Comparison of ENCODE assay signal across 22 cellular contexts in the genomic region with DNA sequence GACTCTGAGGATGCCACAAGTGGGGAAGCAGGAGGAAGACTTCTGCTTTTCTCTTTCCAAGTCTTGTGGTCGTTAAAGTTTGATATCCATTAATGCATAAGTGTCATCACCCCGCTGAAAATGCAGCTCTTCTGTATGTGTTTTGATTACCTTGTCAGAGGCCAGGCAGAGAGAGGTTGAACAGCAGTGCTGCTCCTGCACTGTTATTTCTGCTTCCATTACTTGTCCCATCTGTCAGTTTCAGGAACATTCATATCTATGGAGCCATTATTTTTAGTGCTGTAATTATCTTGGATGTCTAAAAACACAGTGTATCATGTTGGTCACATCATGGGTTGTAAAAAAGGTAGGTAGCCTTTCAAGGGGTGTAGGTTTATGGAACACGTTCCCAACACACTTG.
DNase-seq lines count a peak whose midpoint lies in the region; ATAC-seq, FAIRE-seq and TF ChIP-seq lines count a peak whose summit lies in the region.
"Had no signal": no experiment of that assay in that cellular context is flagged by ENCODE, and none has a peak within 500 bp of the region (broad histone marks: within the 10 kb centered on the region; RNA-seq: fewer than 3 reads in every experiment).

No MANE protein-coding gene starts in this region.

- intact Hi-C loops in PC-9 (cut with micrococcal nuclease; ENCODE audit: unreplicated experiment), result loop anchor here (5.0 kb wide), 2 partner anchors 116 to 251 kb away; a partner anchor contains a TSS

- dilution Hi-C loops in keratinocyte (cut with MboI; ENCODE audit: extremely low pct_ligation_motif_present, low sequenced_read_pairs), result no loop called here

- no peaks in the 10 kb centered on the region for H3K9me3 ChIP-seq in PC-9 (ENCODE audit: insufficient read depth, low read depth)
- H3K9me3 ChIP-seq in astrocyte (ENCODE audit: insufficient read depth, low read depth, low read length), result no peaks in the 10 kb centered on the region
- H3K9me3 ChIP-seq in keratinocyte (ENCODE audit: control insufficient read depth, low read depth, low read length), result no peaks in the 10 kb centered on the region
- H3K9me3 ChIP-seq: A549; BLaER1 treated with 17β-estradiol and CSF1 and Interleukin-3, amounts not matched to agents 10 nM and 100 nM; Caco-2 had no signal

- H3K27ac ChIP-seq in PC-9 (peak overlapping the region; percentile 99), astrocyte (ENCODE audit: low read depth, low read length) (no peak overlapping the region), keratinocyte (ENCODE audit: control insufficient read depth, insufficient read depth, low read length) (no peak overlapping the region)
- H3K27ac ChIP-seq: 22Rv1; BLaER1 treated with 17β-estradiol and CSF1 and Interleukin-3, amounts not matched to agents 10 nM and 100 nM; C4-2B had no signal

- H3K4me3 ChIP-seq in PC-9 (no peak overlapping the region), astrocyte (ENCODE audit: insufficient read depth, low read depth, low read length) (no peak overlapping the region), keratinocyte (ENCODE audit: control insufficient read depth in 2 of 3, extremely low read depth in 1 of 3, insufficient read depth in 2 of 3, low read depth in 1 of 3, low read length in 3 of 3) (no peak overlapping the region)
- H3K4me3 ChIP-seq: A549; BLaER1 treated with 17β-estradiol and CSF1 and Interleukin-3, amounts not matched to agents 10 nM and 100 nM had no signal

- H3K4me2 ChIP-seq in PC-9, result no peak overlapping the region
- H3K4me2 ChIP-seq in astrocyte (ENCODE audit: low read length), result no peak overlapping the region
- H3K4me2 ChIP-seq in keratinocyte (ENCODE audit: control insufficient read depth, extremely low read depth, insufficient read depth, low read depth, low read length), result no peak overlapping the region
- H3K4me2 ChIP-seq: BLaER1 treated with 17β-estradiol and CSF1 and Interleukin-3, amounts not matched to agents 10 nM and 100 nM had no signal

- POLR2A ChIA-PET in PC-9 (lab: Charles Lee; ENCODE audit: unreplicated experiment), result no interaction called here

- H3K4me1 Mint-ChIP-seq in astrocyte (ENCODE audit: low read depth, unreplicated experiment), result peaks cover 8% of the 10 kb centered on the region
- no peaks in the 10 kb centered on the region for H3K4me1 Mint-ChIP-seq in T-helper 2 cell treated with Interferon-gamma antibody and Interleukin-4, amounts not matched to agents 5 μg/mL and 100 μg/mL, for 36 hours (ENCODE audit: low read depth)
- H3K4me1 Mint-ChIP-seq: B cell had no signal

- peaks cover 71% of the 10 kb centered on the region for H3K4me1 ChIP-seq in PC-9 (replicated peaks; ENCODE audit: insufficient read depth)
- H3K4me1 ChIP-seq in astrocyte (ENCODE audit: insufficient read depth, low read length), result peaks cover 16% of the 10 kb centered on the region
- H3K4me1 ChIP-seq in keratinocyte (ENCODE audit: control insufficient read depth, extremely low read depth, insufficient read depth, low read length), result peaks cover 45% of the 10 kb centered on the region
- H3K4me1 ChIP-seq: BLaER1 treated with 17β-estradiol and CSF1 and Interleukin-3, amounts not matched to agents 10 nM and 100 nM had no signal

- no peaks in the 10 kb centered on the region for H3K9me3 Mint-ChIP-seq in astrocyte (ENCODE audit: unreplicated experiment)
- no peaks in the 10 kb centered on the region for H3K9me3 Mint-ChIP-seq in T-helper 2 cell treated with Interferon-gamma antibody and Interleukin-4, amounts not matched to agents 5 μg/mL and 100 μg/mL, for 36 hours
- H3K9me3 Mint-ChIP-seq: CD4-positive, alpha-beta T cell; CD8-positive, alpha-beta T cell had no signal

- no peaks in the 10 kb centered on the region for H3K79me2 ChIP-seq in PC-9 (ENCODE audit: low read depth)
- no peaks in the 10 kb centered on the region for H3K79me2 ChIP-seq in astrocyte (ENCODE audit: insufficient read depth, low read length)
- no peaks in the 10 kb centered on the region for H3K79me2 ChIP-seq in keratinocyte (ENCODE audit: control insufficient read depth, insufficient read depth, low read length)

- no peaks in the 10 kb centered on the region for H3K9me1 ChIP-seq in keratinocyte (ENCODE audit: control insufficient read depth, extremely low read depth, insufficient read depth, low read length)

- H3K9me2 ChIP-seq in PC-9 (ENCODE audit: insufficient read depth), result no peaks in the 10 kb centered on the region

- H2AFZ ChIP-seq in PC-9 (no peak overlapping the region), astrocyte (ENCODE audit: low read depth, low read length) (no peak overlapping the region), keratinocyte (ENCODE audit: control insufficient read depth, low read length) (no peak overlapping the region)

- peaks cover 53% of the 10 kb centered on the region for H3F3A ChIP-seq in PC-9 (ENCODE audit: insufficient read depth, low read depth)

- peak; percentile 45 for FAIRE-seq in astrocyte (lab: Jason Lieb, UNC)
- peak; percentile 5 for FAIRE-seq in keratinocyte (lab: Jason Lieb, UNC)
- FAIRE-seq: A549, D721Med, G401.6, GM12891, GM19239 had no signal

- H3K36me3 ChIP-seq in PC-9 (ENCODE audit: low read depth) (no peaks in the 10 kb centered on the region), astrocyte (ENCODE audit: insufficient read depth, low read length) (no peaks in the 10 kb centered on the region), keratinocyte (ENCODE audit: control insufficient read depth in 2 of 2, extremely low read depth in 1 of 2, insufficient read depth in 2 of 2, low read length in 2 of 2) (no peaks in the 10 kb centered on the region)
- H3K36me3 ChIP-seq: BLaER1 treated with 17β-estradiol and CSF1 and Interleukin-3, amounts not matched to agents 10 nM and 100 nM had no signal

- BruUV-seq in PC-9 (replicated peaks; lab: Mats Ljungman, UMichigan), result no TSS peak

- H4K20me1 ChIP-seq in PC-9 (ENCODE audit: insufficient read depth), result no peaks in the 10 kb centered on the region
- no peaks in the 10 kb centered on the region for H4K20me1 ChIP-seq in astrocyte (ENCODE audit: insufficient read depth, low read length)
- H4K20me1 ChIP-seq in keratinocyte (ENCODE audit: control insufficient read depth, extremely low read depth, insufficient read depth, low read length), result no peaks in the 10 kb centered on the region
- H4K20me1 ChIP-seq: BLaER1 treated with 17β-estradiol and CSF1 and Interleukin-3, amounts not matched to agents 10 nM and 100 nM had no signal

- H3K4me3 Mint-ChIP-seq in astrocyte (ENCODE audit: unreplicated experiment), result no peak overlapping the region
- no peak overlapping the region for H3K4me3 Mint-ChIP-seq in T-helper 2 cell treated with Interferon-gamma antibody and Interleukin-4, amounts not matched to agents 5 μg/mL and 100 μg/mL, for 36 hours
- H3K4me3 Mint-ChIP-seq: B cell; CD4-positive, alpha-beta T cell; CD8-positive, alpha-beta T cell had no signal

- no peak overlapping the region for H3K9ac ChIP-seq in astrocyte (ENCODE audit: low read length)
- H3K9ac ChIP-seq in keratinocyte (ENCODE audit: control insufficient read depth, extremely low read depth, insufficient read depth, low read length), result no peak overlapping the region
- H3K9ac ChIP-seq: BLaER1 treated with 17β-estradiol and CSF1 and Interleukin-3, amounts not matched to agents 10 nM and 100 nM had no signal

- TF ChIP-seq CTCF in PC-9 (conservative IDR thresholded peaks at IDR 0.05) (no peak), astrocyte (IDR thresholded peaks at IDR 0.05; ENCODE audit: insufficient read depth, low read depth, low read length) (no peak), keratinocyte (optimal IDR thresholded peaks at IDR 0.05 in 1 of 3, IDR thresholded peaks at IDR 0.05 in 1 of 3, conservative IDR thresholded peaks at IDR 0.05 in 1 of 3; ENCODE audit: extremely low read depth in 1 of 3, insufficient read depth in 2 of 3, low read length in 3 of 3) (no peak)

- DNase-seq in PC-9 (no peak), astrocyte (ENCODE audit: low read depth) (no peak), keratinocyte (ENCODE audit: low read depth, low spot score) (no peak)
- DNase-seq in T-helper 2 cell treated with Interferon-gamma antibody and Interleukin-4, amounts not matched to agents 5 μg/mL and 100 μg/mL, for 36 hours (ENCODE audit: low spot score), result no peak
- DNase-seq: AML-193; Caco-2; Calu3; CD4-positive, alpha-beta T cell; CD8-positive, alpha-beta T cell; DMS79 treated with DMSO at 0.1 percent for 48 hours; GF-D8 had no signal

- no peaks in the 10 kb centered on the region for H3K36me3 Mint-ChIP-seq in astrocyte (ENCODE audit: low read depth, unreplicated experiment)
- H3K36me3 Mint-ChIP-seq in T-helper 2 cell treated with Interferon-gamma antibody and Interleukin-4, amounts not matched to agents 5 μg/mL and 100 μg/mL, for 36 hours (ENCODE audit: low read depth), result no peaks in the 10 kb centered on the region
- H3K36me3 Mint-ChIP-seq: CD8-positive, alpha-beta T cell had no signal

- no peaks in the 10 kb centered on the region for H3K27me3 Mint-ChIP-seq in astrocyte (ENCODE audit: low read depth, unreplicated experiment)
- H3K27me3 Mint-ChIP-seq in T-helper 2 cell treated with Interferon-gamma antibody and Interleukin-4, amounts not matched to agents 5 μg/mL and 100 μg/mL, for 36 hours (ENCODE audit: low read depth), result no peaks in the 10 kb centered on the region
- H3K27me3 Mint-ChIP-seq: CD4-positive, alpha-beta T cell had no signal

- CTCF ChIA-PET in PC-9 (lab: Charles Lee), result no interaction called here

- ATAC-seq in GM19328 (IDR thresholded peaks at IDR 0.05; ENCODE audit: unreplicated experiment) (no peak), GM21786 (IDR thresholded peaks at IDR 0.05; ENCODE audit: unreplicated experiment) (no peak)
- ATAC-seq: A549; CD8-positive, alpha-beta T cell had no signal

- H3K27me3 ChIP-seq in PC-9 (ENCODE audit: insufficient read depth, low read depth) (no peaks in the 10 kb centered on the region), astrocyte (ENCODE audit: insufficient read depth, low read length) (no peaks in the 10 kb centered on the region), keratinocyte (ENCODE audit: control insufficient read depth, extremely low read depth, insufficient read depth, low read length) (no peaks in the 10 kb centered on the region)
- H3K27me3 ChIP-seq: BLaER1 treated with 17β-estradiol and CSF1 and Interleukin-3, amounts not matched to agents 10 nM and 100 nM had no signal

- H3K27ac Mint-ChIP-seq in astrocyte (ENCODE audit: unreplicated experiment), result no peak overlapping the region
- no peak overlapping the region for H3K27ac Mint-ChIP-seq in T-helper 2 cell treated with Interferon-gamma antibody and Interleukin-4, amounts not matched to agents 5 μg/mL and 100 μg/mL, for 36 hours
- H3K27ac Mint-ChIP-seq: B cell; CD4-positive, alpha-beta T cell; CD8-positive, alpha-beta T cell had no signal
